ENCODE assay signal across 1 cellular context in genomic region chr1:175572932-175573871, GRCh38.
TF ChIP-seq lines count a peak whose summit lies in the region.

No MANE protein-coding gene starts in this region.

TF ChIP-seq in HEK293, 187 proteins besides CTCF, POLR2A, EP300 and RAD21 (continued from another document):
- TF ChIP-seq ZBTB26 (tag by site-specific recombination; optimal IDR thresholded peaks at IDR 0.05) (no peak), ZNF660 (tag by site-specific recombination; IDR thresholded peaks at IDR 0.05) (peak; percentile 73; the same call in 1 of the 2 replicates), IKZF3 (tag by site-specific recombination; IDR thresholded peaks at IDR 0.05) (no peak), ZNF423 (tag by site-specific recombination; IDR thresholded peaks at IDR 0.05) (peak; percentile 93), ZNF585B (tag by site-specific recombination; IDR thresholded peaks at IDR 0.05) (peak; percentile 47), GFI1B (tag by site-specific recombination; IDR thresholded peaks at IDR 0.05) (peak; percentile 87), FEZF1 (tag by site-specific recombination; IDR thresholded peaks at IDR 0.05) (peak; percentile 98), BCL6B (tag by site-specific recombination; IDR thresholded peaks at IDR 0.05) (peak; percentile 47; the same call in 1 of the 2 replicates), ZNF335 (tag by site-specific recombination; conservative IDR thresholded peaks at IDR 0.05) (no peak), OSR2 (tag by site-specific recombination; IDR thresholded peaks at IDR 0.05) (peak; percentile 97), ZNF580 (tag by site-specific recombination; IDR thresholded peaks at IDR 0.05) (peak; percentile 89), ZFP69B (tag by site-specific recombination; IDR thresholded peaks at IDR 0.05) (peak; percentile 33; the same call in 1 of the 2 replicates), ZNF280C (tag by site-specific recombination; IDR thresholded peaks at IDR 0.05) (no peak), GLIS1 (tag by site-specific recombination; IDR thresholded peaks at IDR 0.05) (peak; percentile 98), PRDM6 (tag by site-specific recombination; IDR thresholded peaks at IDR 0.05) (0 out of 2 replicates have a peak, but pooled peaks have one; percentile 10), ZNF362 (tag by site-specific recombination; IDR thresholded peaks at IDR 0.05) (no peak), ZNF341 (tag by site-specific recombination; IDR thresholded peaks at IDR 0.05; ENCODE audit: low read depth) (peak; percentile 90), ZNF146 (tag by site-specific recombination; IDR thresholded peaks at IDR 0.05) (no peak), SP7 (tag by site-specific recombination; IDR thresholded peaks at IDR 0.05) (peak; percentile 96)
- TF ChIP-seq, protein P1, sequence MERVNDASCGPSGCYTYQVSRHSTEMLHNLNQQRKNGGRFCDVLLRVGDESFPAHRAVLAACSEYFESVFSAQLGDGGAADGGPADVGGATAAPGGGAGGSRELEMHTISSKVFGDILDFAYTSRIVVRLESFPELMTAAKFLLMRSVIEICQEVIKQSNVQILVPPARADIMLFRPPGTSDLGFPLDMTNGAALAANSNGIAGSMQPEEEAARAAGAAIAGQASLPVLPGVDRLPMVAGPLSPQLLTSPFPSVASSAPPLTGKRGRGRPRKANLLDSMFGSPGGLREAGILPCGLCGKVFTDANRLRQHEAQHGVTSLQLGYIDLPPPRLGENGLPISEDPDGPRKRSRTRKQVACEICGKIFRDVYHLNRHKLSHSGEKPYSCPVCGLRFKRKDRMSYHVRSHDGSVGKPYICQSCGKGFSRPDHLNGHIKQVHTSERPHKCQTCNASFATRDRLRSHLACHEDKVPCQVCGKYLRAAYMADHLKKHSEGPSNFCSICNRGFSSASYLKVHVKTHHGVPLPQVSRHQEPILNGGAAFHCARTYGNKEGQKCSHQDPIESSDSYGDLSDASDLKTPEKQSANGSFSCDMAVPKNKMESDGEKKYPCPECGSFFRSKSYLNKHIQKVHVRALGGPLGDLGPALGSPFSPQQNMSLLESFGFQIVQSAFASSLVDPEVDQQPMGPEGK (tag by site-specific recombination; IDR thresholded peaks at IDR 0.05): peak; percentile 99
- TF ChIP-seq, protein P2, sequence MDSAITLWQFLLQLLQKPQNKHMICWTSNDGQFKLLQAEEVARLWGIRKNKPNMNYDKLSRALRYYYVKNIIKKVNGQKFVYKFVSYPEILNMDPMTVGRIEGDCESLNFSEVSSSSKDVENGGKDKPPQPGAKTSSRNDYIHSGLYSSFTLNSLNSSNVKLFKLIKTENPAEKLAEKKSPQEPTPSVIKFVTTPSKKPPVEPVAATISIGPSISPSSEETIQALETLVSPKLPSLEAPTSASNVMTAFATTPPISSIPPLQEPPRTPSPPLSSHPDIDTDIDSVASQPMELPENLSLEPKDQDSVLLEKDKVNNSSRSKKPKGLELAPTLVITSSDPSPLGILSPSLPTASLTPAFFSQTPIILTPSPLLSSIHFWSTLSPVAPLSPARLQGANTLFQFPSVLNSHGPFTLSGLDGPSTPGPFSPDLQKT (IDR thresholded peaks at IDR 0.05; ENCODE audit: borderline replicate concordance, low read depth, low read length): no peak
- TF ChIP-seq, protein P3, sequence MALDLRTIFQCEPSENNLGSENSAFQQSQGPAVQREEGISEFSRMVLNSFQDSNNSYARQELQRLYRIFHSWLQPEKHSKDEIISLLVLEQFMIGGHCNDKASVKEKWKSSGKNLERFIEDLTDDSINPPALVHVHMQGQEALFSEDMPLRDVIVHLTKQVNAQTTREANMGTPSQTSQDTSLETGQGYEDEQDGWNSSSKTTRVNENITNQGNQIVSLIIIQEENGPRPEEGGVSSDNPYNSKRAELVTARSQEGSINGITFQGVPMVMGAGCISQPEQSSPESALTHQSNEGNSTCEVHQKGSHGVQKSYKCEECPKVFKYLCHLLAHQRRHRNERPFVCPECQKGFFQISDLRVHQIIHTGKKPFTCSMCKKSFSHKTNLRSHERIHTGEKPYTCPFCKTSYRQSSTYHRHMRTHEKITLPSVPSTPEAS (tag by site-specific recombination; IDR thresholded peaks at IDR 0.05): 0 out of 2 replicates have a peak, but pooled peaks have one; percentile 16
- TF ChIP-seq, protein P4, sequence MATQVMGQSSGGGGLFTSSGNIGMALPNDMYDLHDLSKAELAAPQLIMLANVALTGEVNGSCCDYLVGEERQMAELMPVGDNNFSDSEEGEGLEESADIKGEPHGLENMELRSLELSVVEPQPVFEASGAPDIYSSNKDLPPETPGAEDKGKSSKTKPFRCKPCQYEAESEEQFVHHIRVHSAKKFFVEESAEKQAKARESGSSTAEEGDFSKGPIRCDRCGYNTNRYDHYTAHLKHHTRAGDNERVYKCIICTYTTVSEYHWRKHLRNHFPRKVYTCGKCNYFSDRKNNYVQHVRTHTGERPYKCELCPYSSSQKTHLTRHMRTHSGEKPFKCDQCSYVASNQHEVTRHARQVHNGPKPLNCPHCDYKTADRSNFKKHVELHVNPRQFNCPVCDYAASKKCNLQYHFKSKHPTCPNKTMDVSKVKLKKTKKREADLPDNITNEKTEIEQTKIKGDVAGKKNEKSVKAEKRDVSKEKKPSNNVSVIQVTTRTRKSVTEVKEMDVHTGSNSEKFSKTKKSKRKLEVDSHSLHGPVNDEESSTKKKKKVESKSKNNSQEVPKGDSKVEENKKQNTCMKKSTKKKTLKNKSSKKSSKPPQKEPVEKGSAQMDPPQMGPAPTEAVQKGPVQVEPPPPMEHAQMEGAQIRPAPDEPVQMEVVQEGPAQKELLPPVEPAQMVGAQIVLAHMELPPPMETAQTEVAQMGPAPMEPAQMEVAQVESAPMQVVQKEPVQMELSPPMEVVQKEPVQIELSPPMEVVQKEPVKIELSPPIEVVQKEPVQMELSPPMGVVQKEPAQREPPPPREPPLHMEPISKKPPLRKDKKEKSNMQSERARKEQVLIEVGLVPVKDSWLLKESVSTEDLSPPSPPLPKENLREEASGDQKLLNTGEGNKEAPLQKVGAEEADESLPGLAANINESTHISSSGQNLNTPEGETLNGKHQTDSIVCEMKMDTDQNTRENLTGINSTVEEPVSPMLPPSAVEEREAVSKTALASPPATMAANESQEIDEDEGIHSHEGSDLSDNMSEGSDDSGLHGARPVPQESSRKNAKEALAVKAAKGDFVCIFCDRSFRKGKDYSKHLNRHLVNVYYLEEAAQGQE (tag by site-specific recombination; IDR thresholded peaks at IDR 0.05): 0 out of 2 replicates have a peak, but pooled peaks have one; percentile 17
TF ChIP-seq in HEK293: peak in this region for 60.
